ENCODE assay signal across 1 cellular context in genomic region chr12:121939992-121940766, GRCh38.
TF ChIP-seq lines count a peak whose summit lies in the region.

No MANE protein-coding gene starts in this region.

TF ChIP-seq in GM23338, 12 proteins besides CTCF, POLR2A, EP300 and RAD21 (continued from another document):
- TF ChIP-seq ZNF462 (CRISPR knock-in tag; IDR thresholded peaks at IDR 0.05) (no peak), CREB1 (CRISPR knock-in tag; IDR thresholded peaks at IDR 0.05; ENCODE audit: low read depth) (no peak), STAT1 (IDR thresholded peaks at IDR 0.05; ENCODE audit: unreplicated experiment) (no peak), POLR2AphosphoS5 (IDR thresholded peaks at IDR 0.05; ENCODE audit: low read depth) (no peak), EZH2 (IDR thresholded peaks at IDR 0.05; ENCODE audit: low read depth, unreplicated experiment) (no peak)
TF ChIP-seq in GM23338: peak in this region for 0.
